ENCODE assay signal across 8 cellular contexts in genomic region chr6:33317418-33317667, GRCh38. TPM values are rescaled to one million over a fixed set of nuclear protein-coding genes. Genes with fewer than 3 reads are reported as not detected.
DNase-seq lines count a peak whose midpoint lies in the region; ATAC-seq, FAIRE-seq and TF ChIP-seq lines count a peak whose summit lies in the region.

No MANE protein-coding gene starts in this region.

- peaks cover 5% of the 10 kb centered on the region for H3K36me3 ChIP-seq in Caco-2 (ENCODE audit: control insufficient read depth, insufficient read depth, low read length)
- peaks cover 34% of the 10 kb centered on the region for H3K36me3 ChIP-seq in OCI-LY1 (ENCODE audit: insufficient read depth, low read length)
- H3K36me3 ChIP-seq in endothelial cell of umbilical vein (ENCODE audit: control insufficient read depth in 2 of 2, extremely low read depth in 1 of 2, insufficient read depth in 2 of 2, low read length in 2 of 2), result peaks cover 5 to 22% of the 10 kb centered on the region in 2 experiments

- no peak for TF ChIP-seq CTCF in Caco-2 (IDR thresholded peaks at IDR 0.05; ENCODE audit: insufficient read depth in 1 of 2, low read depth in 1 of 2, low read length in 1 of 2, severe bottlenecking in 1 of 2, unreplicated experiment in 1 of 2)
- no peak for TF ChIP-seq CTCF in OCI-LY1 (IDR thresholded peaks at IDR 0.05; ENCODE audit: low read length)
- TF ChIP-seq CTCF in endothelial cell of umbilical vein (IDR thresholded peaks at IDR 0.05; ENCODE audit: extremely low read depth in 1 of 2, insufficient read depth in 1 of 2, low read depth in 1 of 2, low read length in 2 of 2), result no peak

- intact Hi-C loops in Caco-2 (cut with micrococcal nuclease; ENCODE audit: unreplicated experiment) (no loop called here), endothelial cell of umbilical vein (cut with micrococcal nuclease) (loop anchor here (10.0 kb wide), 1 partner anchor 257 kb away; no protein-coding TSS in a partner anchor)

- no peak for DNase-seq in Caco-2
- DNase-seq in endothelial cell of umbilical vein (ENCODE audit: low read depth, low spot score), result peak; percentile 25
- no peak for DNase-seq in naive thymus-derived CD8-positive, alpha-beta T cell
- DNase-seq in middle frontal gyrus (ENCODE audit: extremely low spot score, low spot score), result no peak
- DNase-seq in stimulated activated CD4-positive, alpha-beta T cell treated with anti-CD3 and anti-CD28 coated beads, Interleukin-4, amount 100 ng/mL, for 1 hour, result no peak
- DNase-seq in NCI-H748 (lab: John Stamatoyannopoulos, UW; ENCODE audit: unreplicated experiment), result no peak
- no peak for DNase-seq in NCI-H526 treated with DMSO at 0.1 percent for 48 hours (lab: John Stamatoyannopoulos, UW)

- no peaks in the 10 kb centered on the region for H3K9me1 ChIP-seq in endothelial cell of umbilical vein (replicated peaks; ENCODE audit: control insufficient read depth, extremely low read depth, insufficient read depth, low read length)

- no peaks in the 10 kb centered on the region for H3K27me3 Mint-ChIP-seq in Caco-2 (ENCODE audit: insufficient read depth, unreplicated experiment)
- H3K27me3 Mint-ChIP-seq in naive thymus-derived CD8-positive, alpha-beta T cell, result no peaks in the 10 kb centered on the region

- no peak for TF ChIP-seq POLR2A in endothelial cell of umbilical vein (IDR thresholded peaks at IDR 0.05; ENCODE audit: low read depth, low read length)

- FAIRE-seq in endothelial cell of umbilical vein (lab: Jason Lieb, UNC), result no peak

- BruUV-seq in Caco-2 (replicated peaks; lab: Mats Ljungman, UMichigan) (no TSS peak), endothelial cell of umbilical vein (replicated peaks; lab: Mats Ljungman, UMichigan) (no TSS peak)

- H2AFZ ChIP-seq in OCI-LY1 (ENCODE audit: low read length) (no peak overlapping the region), endothelial cell of umbilical vein (ENCODE audit: low read depth, low read length) (no peak overlapping the region)

- H3K4me1 Mint-ChIP-seq in Caco-2 (ENCODE audit: low read depth, unreplicated experiment), result peaks cover 43% of the 10 kb centered on the region
- H3K4me1 Mint-ChIP-seq in naive thymus-derived CD8-positive, alpha-beta T cell, result peaks cover 36 to 88% (median 81%) of the 10 kb centered on the region in 4 donors

- peak overlapping the region; percentile 89 for H3K4me3 Mint-ChIP-seq in Caco-2 (ENCODE audit: unreplicated experiment)
- peak overlapping the region in 9 of 10 donors; percentile 67 to 100 (median 83) for H3K4me3 Mint-ChIP-seq in naive thymus-derived CD8-positive, alpha-beta T cell

- CTCF ChIA-PET in Caco-2 (lab: Charles Lee) (interaction anchor here (0.5 to 2.0 kb wide), 9 partner anchors 18 to 109 kb away, joined by 3 to 21 read pairs (median 6); partner anchors contain the start of genes RGL2, RPS18 and VPS52), endothelial cell of umbilical vein (lab: Charles Lee) (interaction anchor here (0.8 to 1.8 kb wide), 7 partner anchors 9 to 464 kb away, joined by 3 to 17 read pairs (median 3); partner anchors contain the start of genes B3GALT4, PFDN6, RGL2 and TAP1)

- H3K9me3 Mint-ChIP-seq in Caco-2 (ENCODE audit: unreplicated experiment), result no peaks in the 10 kb centered on the region
- no peaks in the 10 kb centered on the region for H3K9me3 Mint-ChIP-seq in naive thymus-derived CD8-positive, alpha-beta T cell

- H3F3A ChIP-seq in OCI-LY1 (ENCODE audit: insufficient read depth, low read length), result 0 out of 2 replicates have a peak, but pooled peaks cover 4% of the 10 kb centered on the region

- POLR2A ChIA-PET in Caco-2 (lab: Charles Lee) (interaction anchor here (0.5 to 1.9 kb wide), 14 partner anchors 8 to 345 kb away, joined by 3 to 22 read pairs (median 6); partner anchors contain the start of genes CUTA, KIFC1, PFDN6 and RGL2), endothelial cell of umbilical vein (lab: Charles Lee) (interaction anchor here (0.6 to 1.4 kb wide), 9 partner anchors 11 to 470 kb away, joined by 3 to 10 read pairs (median 4); partner anchors contain the start of genes RGL2, RPS18 and VPS52)
- POLR2A ChIA-PET in naive thymus-derived CD8-positive, alpha-beta T cell (lab: Charles Lee), result interaction anchor here (0.6 to 5.3 kb wide), 22 partner anchors 9 to 890 kb away, joined by 3 to 141 read pairs (median 8); partner anchors contain the start of genes B3GALT4, PFDN6, RGL2 and RPS18

- H4K20me1 ChIP-seq in OCI-LY1 (ENCODE audit: insufficient read depth, low read length) (no peaks in the 10 kb centered on the region), endothelial cell of umbilical vein (replicated peaks; ENCODE audit: control insufficient read depth, extremely low read depth, insufficient read depth, low read length) (no peaks in the 10 kb centered on the region)

- H3K27me3 ChIP-seq in Caco-2 (replicated peaks; ENCODE audit: control insufficient read depth, insufficient read depth, low read length), result no peaks in the 10 kb centered on the region
- no peaks in the 10 kb centered on the region for H3K27me3 ChIP-seq in OCI-LY1 (ENCODE audit: insufficient read depth, low read length)
- no peaks in the 10 kb centered on the region for H3K27me3 ChIP-seq in endothelial cell of umbilical vein (ENCODE audit: control insufficient read depth in 2 of 2, insufficient read depth in 2 of 2, low read length in 2 of 2)

- ATAC-seq in naive thymus-derived CD8-positive, alpha-beta T cell, result no peak

- dilution Hi-C loops in endothelial cell of umbilical vein (cut with MboI; ENCODE audit: extremely low pct_ligation_motif_present, low sequenced_read_pairs), result no loop called here

- H3K9me3 ChIP-seq in Caco-2 (no peaks in the 10 kb centered on the region), OCI-LY1 (ENCODE audit: low read length) (no peaks in the 10 kb centered on the region), endothelial cell of umbilical vein (replicated peaks; ENCODE audit: control insufficient read depth, insufficient read depth, low read length) (no peaks in the 10 kb centered on the region)

- H3K9me2 ChIP-seq in OCI-LY1 (ENCODE audit: low read depth, low read length), result no peaks in the 10 kb centered on the region

- H3K4me3 ChIP-seq in Caco-2 (ENCODE audit: low read depth, low read length) (peak overlapping the region; percentile 73), OCI-LY1 (ENCODE audit: low read depth, low read length, poor library complexity, severe bottlenecking) (peak overlapping the region; percentile 66), endothelial cell of umbilical vein (replicated peaks in 1 of 3; ENCODE audit: insufficient read depth in 1 of 3, low read depth in 1 of 3, low read length in 3 of 3) (peak overlapping the region in 1 of 3 experiments; percentile 60)

- H3K4me1 ChIP-seq in Caco-2 (peaks cover 22% of the 10 kb centered on the region), OCI-LY1 (ENCODE audit: insufficient read depth, low read length, severe bottlenecking) (peaks cover 53% of the 10 kb centered on the region), endothelial cell of umbilical vein (ENCODE audit: control insufficient read depth, extremely low read depth, insufficient read depth, low read length) (peaks cover 57% of the 10 kb centered on the region)

- H3K79me2 ChIP-seq in OCI-LY1 (ENCODE audit: insufficient read depth, low read length) (peaks cover 11% of the 10 kb centered on the region), endothelial cell of umbilical vein (ENCODE audit: control insufficient read depth, insufficient read depth, low read length) (peaks cover 41% of the 10 kb centered on the region)

- H3K9ac ChIP-seq in OCI-LY1 (ENCODE audit: low read length) (no peak overlapping the region), endothelial cell of umbilical vein (replicated peaks; ENCODE audit: extremely low read depth, insufficient read depth, low read length) (no peak overlapping the region)

- H3K27ac Mint-ChIP-seq in Caco-2 (ENCODE audit: unreplicated experiment), result peak overlapping the region; percentile 90
- peak overlapping the region in 9 of 10 donors; percentile 86 to 100 (median 95) for H3K27ac Mint-ChIP-seq in naive thymus-derived CD8-positive, alpha-beta T cell

- peaks cover 64% of the 10 kb centered on the region for H3K36me3 Mint-ChIP-seq in Caco-2 (ENCODE audit: insufficient read depth, unreplicated experiment)
- H3K36me3 Mint-ChIP-seq in naive thymus-derived CD8-positive, alpha-beta T cell, result peaks cover 0 to 46% (median 17%) of the 10 kb centered on the region in 3 donors

- H3K4me2 ChIP-seq in OCI-LY1 (ENCODE audit: low read length) (peak overlapping the region; percentile 53), endothelial cell of umbilical vein (ENCODE audit: insufficient read depth, low read length) (no peak overlapping the region)

- H3K27ac ChIP-seq in OCI-LY1 (ENCODE audit: low read depth, low read length, poor library complexity, severe bottlenecking) (no peak overlapping the region), endothelial cell of umbilical vein (ENCODE audit: insufficient read depth, low read depth, low read length) (no peak overlapping the region)

RNA-seq across cellular contexts. Expression of gene ZBTB22, which starts 0.2 kb away (rescaled TPM):
- total RNA-seq in Caco-2 (2022) (11.5 and 12.6 TPM in 2 replicates), endothelial cell of umbilical vein (12.6 and 13.9 TPM in 2 replicates)
- polyA plus RNA-seq in endothelial cell of umbilical vein, result 15.4 and 16.5 TPM in 2 replicates
- 12.3 and 14.5 TPM in 2 replicates for polyA plus RNA-seq in endothelial cell of umbilical vein (2011; cell fraction: cytosol; rRNA removed)
- polyA plus RNA-seq in endothelial cell of umbilical vein (2011; cell fraction: nucleus; rRNA removed), result 10.2 and 12.1 TPM in 2 replicates
- polyA plus RNA-seq in endothelial cell of umbilical vein (2012), result 8.0 and 11.4 TPM in 2 replicates
- polyA minus RNA-seq in endothelial cell of umbilical vein, result 17.6 and 18.4 TPM in 2 replicates
- polyA minus RNA-seq in endothelial cell of umbilical vein (2011; cell fraction: cytosol; rRNA and poly(A)+ RNA removed), result 7.0 TPM
- polyA minus RNA-seq in endothelial cell of umbilical vein (2011; cell fraction: nucleus; rRNA and poly(A)+ RNA removed), result 7.4 and 9.0 TPM in 2 replicates
- total RNA-seq in naive thymus-derived CD8-positive, alpha-beta T cell, result 10 to 100 TPM; 29.7 to 33.6 TPM
- 10 to 100 TPM; 10.4 to 13.4 (median 10.7) TPM for polyA plus RNA-seq in naive thymus-derived CD8-positive, alpha-beta T cell

RNA-seq across cellular contexts. Expression of gene TAPBP, which starts 3.5 kb away (rescaled TPM):
- total RNA-seq in Caco-2 (2022), result 36.7 and 43.9 TPM in 2 replicates
- 90.7 and 98.0 TPM in 2 replicates for total RNA-seq in endothelial cell of umbilical vein
- polyA plus RNA-seq in endothelial cell of umbilical vein, result 69.6 and 79.9 TPM in 2 replicates
- polyA plus RNA-seq in endothelial cell of umbilical vein (2011; cell fraction: cytosol; rRNA removed), result 42.4 and 53.0 TPM in 2 replicates
- polyA plus RNA-seq in endothelial cell of umbilical vein (2011; cell fraction: nucleus; rRNA removed), result 59.5 and 68.8 TPM in 2 replicates
- 41.2 and 49.3 TPM in 2 replicates for polyA plus RNA-seq in endothelial cell of umbilical vein (2012)
- polyA minus RNA-seq in endothelial cell of umbilical vein, result 57.0 and 60.6 TPM in 2 replicates
- 38.7 TPM for polyA minus RNA-seq in endothelial cell of umbilical vein (2011; cell fraction: cytosol; rRNA and poly(A)+ RNA removed)
- 24.4 and 32.1 TPM in 2 replicates for polyA minus RNA-seq in endothelial cell of umbilical vein (2011; cell fraction: nucleus; rRNA and poly(A)+ RNA removed)
- 100 to 1,000 TPM; 212 to 215 TPM for total RNA-seq in naive thymus-derived CD8-positive, alpha-beta T cell
- polyA plus RNA-seq in naive thymus-derived CD8-positive, alpha-beta T cell, result 100 to 1,000 TPM; 259 to 372 (median 327) TPM

RNA-seq across cellular contexts. Expression of gene DAXX, which starts 5.4 kb away (rescaled TPM):
- total RNA-seq in Caco-2 (2022) (46.1 and 48.2 TPM in 2 replicates), endothelial cell of umbilical vein (52.0 and 54.4 TPM in 2 replicates)
- polyA plus RNA-seq in endothelial cell of umbilical vein, result 19.2 and 20.5 TPM in 2 replicates
- 30.1 and 33.0 TPM in 2 replicates for polyA plus RNA-seq in endothelial cell of umbilical vein (2011; cell fraction: cytosol; rRNA removed)
- 40.9 and 50.0 TPM in 2 replicates for polyA plus RNA-seq in endothelial cell of umbilical vein (2011; cell fraction: nucleus; rRNA removed)
- polyA plus RNA-seq in endothelial cell of umbilical vein (2012), result 52.0 and 58.9 TPM in 2 replicates
- polyA minus RNA-seq in endothelial cell of umbilical vein, result 17.5 and 28.2 TPM in 2 replicates
- 7.6 TPM for polyA minus RNA-seq in endothelial cell of umbilical vein (2011; cell fraction: cytosol; rRNA and poly(A)+ RNA removed)
- 11.7 and 14.9 TPM in 2 replicates for polyA minus RNA-seq in endothelial cell of umbilical vein (2011; cell fraction: nucleus; rRNA and poly(A)+ RNA removed)
- 10 to 100 TPM; 88.0 to 88.1 TPM for total RNA-seq in naive thymus-derived CD8-positive, alpha-beta T cell
- polyA plus RNA-seq in naive thymus-derived CD8-positive, alpha-beta T cell, result 100 to 1,000 TPM in 1 of 3 donors, 10 to 100 TPM in 2; 77.5 to 132 (median 86.5) TPM

RNA-seq across cellular contexts. Expression of gene RGL2, which starts 18.6 kb away (rescaled TPM):
- 70.7 and 71.3 TPM in 2 replicates for total RNA-seq in Caco-2 (2022)
- 85.8 and 90.3 TPM in 2 replicates for total RNA-seq in endothelial cell of umbilical vein
- 87.7 and 101 TPM in 2 replicates for polyA plus RNA-seq in endothelial cell of umbilical vein
- polyA plus RNA-seq in endothelial cell of umbilical vein (2011; cell fraction: cytosol; rRNA removed), result 39.3 and 50.9 TPM in 2 replicates
- 352 and 462 TPM in 2 replicates for polyA plus RNA-seq in endothelial cell of umbilical vein (2011; cell fraction: nucleus; rRNA removed)
- 43.0 and 44.3 TPM in 2 replicates for polyA plus RNA-seq in endothelial cell of umbilical vein (2012)
- 80.4 and 85.1 TPM in 2 replicates for polyA minus RNA-seq in endothelial cell of umbilical vein
- 15.9 TPM for polyA minus RNA-seq in endothelial cell of umbilical vein (2011; cell fraction: cytosol; rRNA and poly(A)+ RNA removed)
- 58.8 and 75.8 TPM in 2 replicates for polyA minus RNA-seq in endothelial cell of umbilical vein (2011; cell fraction: nucleus; rRNA and poly(A)+ RNA removed)
- total RNA-seq in naive thymus-derived CD8-positive, alpha-beta T cell, result 10 to 100 TPM; 60.3 to 66.4 TPM
- 1 to 10 TPM; 5.3 to 9.9 (median 7.0) TPM for polyA plus RNA-seq in naive thymus-derived CD8-positive, alpha-beta T cell

RNA-seq across cellular contexts. Expression of gene PFDN6, which starts 27.9 kb away (rescaled TPM):
- 65.9 and 81.8 TPM in 2 replicates for total RNA-seq in Caco-2 (2022)
- total RNA-seq in endothelial cell of umbilical vein, result 52.3 and 63.5 TPM in 2 replicates
- 27.5 and 31.0 TPM in 2 replicates for polyA plus RNA-seq in endothelial cell of umbilical vein
- 51.3 and 61.3 TPM in 2 replicates for polyA plus RNA-seq in endothelial cell of umbilical vein (2011; cell fraction: cytosol; rRNA removed)
- 35.2 and 48.3 TPM in 2 replicates for polyA plus RNA-seq in endothelial cell of umbilical vein (2011; cell fraction: nucleus; rRNA removed)
- polyA plus RNA-seq in endothelial cell of umbilical vein (2012), result 85.6 and 86.7 TPM in 2 replicates
- 20.6 and 22.2 TPM in 2 replicates for polyA minus RNA-seq in endothelial cell of umbilical vein
- 13.7 TPM for polyA minus RNA-seq in endothelial cell of umbilical vein (2011; cell fraction: cytosol; rRNA and poly(A)+ RNA removed)
- polyA minus RNA-seq in endothelial cell of umbilical vein (2011; cell fraction: nucleus; rRNA and poly(A)+ RNA removed), result 9.4 and 17.9 TPM in 2 replicates
- total RNA-seq in naive thymus-derived CD8-positive, alpha-beta T cell, result 10 to 100 TPM; 30.4 to 36.6 TPM
- 10 to 100 TPM; 33.4 to 38.2 (median 35.5) TPM for polyA plus RNA-seq in naive thymus-derived CD8-positive, alpha-beta T cell
